In the genomic region with DNA sequence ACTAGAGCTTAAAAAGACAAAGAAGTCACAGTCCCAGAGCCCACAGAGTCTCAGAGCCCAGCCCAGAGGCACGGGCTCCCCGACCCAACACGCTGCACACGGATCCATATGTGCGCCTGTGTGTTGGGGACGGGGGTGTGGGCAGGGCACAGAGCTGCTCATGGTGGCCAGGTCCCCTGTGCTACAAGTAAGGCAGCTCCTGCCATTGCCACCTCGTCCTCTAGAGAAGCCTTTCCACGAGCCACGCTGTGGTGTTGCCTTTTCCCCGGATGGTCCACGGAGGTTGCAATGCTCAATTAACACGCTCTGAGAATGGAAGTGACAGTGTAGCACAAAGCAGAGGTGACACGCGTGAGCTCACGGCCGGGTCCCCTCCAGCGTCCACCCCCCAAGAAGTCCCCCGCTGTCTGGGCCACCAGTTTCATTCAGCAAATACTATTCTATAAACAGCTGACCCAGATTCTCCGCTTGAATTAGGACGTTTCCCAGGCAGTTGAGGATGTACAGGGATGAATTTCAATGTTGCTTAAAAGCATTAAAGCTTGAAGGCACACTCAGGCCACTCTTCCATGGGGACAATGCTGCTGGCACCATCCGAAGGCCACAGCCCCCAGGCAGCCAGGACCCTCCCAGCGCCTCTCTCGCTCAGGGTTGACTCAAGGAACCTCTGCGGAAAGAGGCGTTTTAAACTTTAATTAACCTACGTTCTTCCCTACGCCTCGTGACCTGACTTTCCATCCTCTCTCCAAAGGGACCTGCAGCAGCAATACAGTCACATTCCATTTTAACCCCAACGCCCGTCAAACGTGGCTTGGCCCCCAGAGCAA, we compare ENCODE assay signal across 1 cellular context.
TF ChIP-seq lines count a peak whose summit lies in the region.

No MANE protein-coding gene starts in this region.

TF ChIP-seq in H1, 55 proteins besides CTCF, POLR2A, EP300 and RAD21 (continued from another document):
- TF ChIP-seq, protein P1, sequence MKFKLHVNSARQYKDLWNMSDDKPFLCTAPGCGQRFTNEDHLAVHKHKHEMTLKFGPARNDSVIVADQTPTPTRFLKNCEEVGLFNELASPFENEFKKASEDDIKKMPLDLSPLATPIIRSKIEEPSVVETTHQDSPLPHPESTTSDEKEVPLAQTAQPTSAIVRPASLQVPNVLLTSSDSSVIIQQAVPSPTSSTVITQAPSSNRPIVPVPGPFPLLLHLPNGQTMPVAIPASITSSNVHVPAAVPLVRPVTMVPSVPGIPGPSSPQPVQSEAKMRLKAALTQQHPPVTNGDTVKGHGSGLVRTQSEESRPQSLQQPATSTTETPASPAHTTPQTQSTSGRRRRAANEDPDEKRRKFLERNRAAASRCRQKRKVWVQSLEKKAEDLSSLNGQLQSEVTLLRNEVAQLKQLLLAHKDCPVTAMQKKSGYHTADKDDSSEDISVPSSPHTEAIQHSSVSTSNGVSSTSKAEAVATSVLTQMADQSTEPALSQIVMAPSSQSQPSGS (IDR thresholded peaks at IDR 0.05; ENCODE audit: low read length): no peak
- TF ChIP-seq TCF12 (IDR thresholded peaks at IDR 0.05; ENCODE audit: low read depth, low read length): no peak
- no peak for TF ChIP-seq NRF1 (IDR thresholded peaks at IDR 0.05; ENCODE audit: low read depth, low read length)
- no peak for TF ChIP-seq CTBP2 (IDR thresholded peaks at IDR 0.05; ENCODE audit: borderline replicate concordance, insufficient read depth, insufficient read length, low read length)
- no peak for TF ChIP-seq HDAC2 (IDR thresholded peaks at IDR 0.05; ENCODE audit: borderline replicate concordance in 1 of 2, low read depth in 2 of 2, low read length in 2 of 2)
- no peak for TF ChIP-seq CHD2 (IDR thresholded peaks at IDR 0.05; ENCODE audit: low read length)
- TF ChIP-seq, protein P2, sequence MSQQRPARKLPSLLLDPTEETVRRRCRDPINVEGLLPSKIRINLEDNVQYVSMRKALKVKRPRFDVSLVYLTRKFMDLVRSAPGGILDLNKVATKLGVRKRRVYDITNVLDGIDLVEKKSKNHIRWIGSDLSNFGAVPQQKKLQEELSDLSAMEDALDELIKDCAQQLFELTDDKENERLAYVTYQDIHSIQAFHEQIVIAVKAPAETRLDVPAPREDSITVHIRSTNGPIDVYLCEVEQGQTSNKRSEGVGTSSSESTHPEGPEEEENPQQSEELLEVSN (IDR thresholded peaks at IDR 0.05): no peak
- no peak for TF ChIP-seq HDAC6 (IDR thresholded peaks at IDR 0.05; ENCODE audit: low read depth, low read length)
